Comparison of ENCODE assay signal across 1 cellular context in genomic region chr5:153952893-153953292, GRCh38.
TF ChIP-seq lines count a peak whose summit lies in the region.

No MANE protein-coding gene starts in this region.

TF ChIP-seq in GM23338, 12 proteins besides CTCF, POLR2A, EP300 and RAD21 (continued from another document):
- TF ChIP-seq, protein P1, sequence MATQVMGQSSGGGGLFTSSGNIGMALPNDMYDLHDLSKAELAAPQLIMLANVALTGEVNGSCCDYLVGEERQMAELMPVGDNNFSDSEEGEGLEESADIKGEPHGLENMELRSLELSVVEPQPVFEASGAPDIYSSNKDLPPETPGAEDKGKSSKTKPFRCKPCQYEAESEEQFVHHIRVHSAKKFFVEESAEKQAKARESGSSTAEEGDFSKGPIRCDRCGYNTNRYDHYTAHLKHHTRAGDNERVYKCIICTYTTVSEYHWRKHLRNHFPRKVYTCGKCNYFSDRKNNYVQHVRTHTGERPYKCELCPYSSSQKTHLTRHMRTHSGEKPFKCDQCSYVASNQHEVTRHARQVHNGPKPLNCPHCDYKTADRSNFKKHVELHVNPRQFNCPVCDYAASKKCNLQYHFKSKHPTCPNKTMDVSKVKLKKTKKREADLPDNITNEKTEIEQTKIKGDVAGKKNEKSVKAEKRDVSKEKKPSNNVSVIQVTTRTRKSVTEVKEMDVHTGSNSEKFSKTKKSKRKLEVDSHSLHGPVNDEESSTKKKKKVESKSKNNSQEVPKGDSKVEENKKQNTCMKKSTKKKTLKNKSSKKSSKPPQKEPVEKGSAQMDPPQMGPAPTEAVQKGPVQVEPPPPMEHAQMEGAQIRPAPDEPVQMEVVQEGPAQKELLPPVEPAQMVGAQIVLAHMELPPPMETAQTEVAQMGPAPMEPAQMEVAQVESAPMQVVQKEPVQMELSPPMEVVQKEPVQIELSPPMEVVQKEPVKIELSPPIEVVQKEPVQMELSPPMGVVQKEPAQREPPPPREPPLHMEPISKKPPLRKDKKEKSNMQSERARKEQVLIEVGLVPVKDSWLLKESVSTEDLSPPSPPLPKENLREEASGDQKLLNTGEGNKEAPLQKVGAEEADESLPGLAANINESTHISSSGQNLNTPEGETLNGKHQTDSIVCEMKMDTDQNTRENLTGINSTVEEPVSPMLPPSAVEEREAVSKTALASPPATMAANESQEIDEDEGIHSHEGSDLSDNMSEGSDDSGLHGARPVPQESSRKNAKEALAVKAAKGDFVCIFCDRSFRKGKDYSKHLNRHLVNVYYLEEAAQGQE (IDR thresholded peaks at IDR 0.05; ENCODE audit: unreplicated experiment), result no peak
- TF ChIP-seq, protein P2, sequence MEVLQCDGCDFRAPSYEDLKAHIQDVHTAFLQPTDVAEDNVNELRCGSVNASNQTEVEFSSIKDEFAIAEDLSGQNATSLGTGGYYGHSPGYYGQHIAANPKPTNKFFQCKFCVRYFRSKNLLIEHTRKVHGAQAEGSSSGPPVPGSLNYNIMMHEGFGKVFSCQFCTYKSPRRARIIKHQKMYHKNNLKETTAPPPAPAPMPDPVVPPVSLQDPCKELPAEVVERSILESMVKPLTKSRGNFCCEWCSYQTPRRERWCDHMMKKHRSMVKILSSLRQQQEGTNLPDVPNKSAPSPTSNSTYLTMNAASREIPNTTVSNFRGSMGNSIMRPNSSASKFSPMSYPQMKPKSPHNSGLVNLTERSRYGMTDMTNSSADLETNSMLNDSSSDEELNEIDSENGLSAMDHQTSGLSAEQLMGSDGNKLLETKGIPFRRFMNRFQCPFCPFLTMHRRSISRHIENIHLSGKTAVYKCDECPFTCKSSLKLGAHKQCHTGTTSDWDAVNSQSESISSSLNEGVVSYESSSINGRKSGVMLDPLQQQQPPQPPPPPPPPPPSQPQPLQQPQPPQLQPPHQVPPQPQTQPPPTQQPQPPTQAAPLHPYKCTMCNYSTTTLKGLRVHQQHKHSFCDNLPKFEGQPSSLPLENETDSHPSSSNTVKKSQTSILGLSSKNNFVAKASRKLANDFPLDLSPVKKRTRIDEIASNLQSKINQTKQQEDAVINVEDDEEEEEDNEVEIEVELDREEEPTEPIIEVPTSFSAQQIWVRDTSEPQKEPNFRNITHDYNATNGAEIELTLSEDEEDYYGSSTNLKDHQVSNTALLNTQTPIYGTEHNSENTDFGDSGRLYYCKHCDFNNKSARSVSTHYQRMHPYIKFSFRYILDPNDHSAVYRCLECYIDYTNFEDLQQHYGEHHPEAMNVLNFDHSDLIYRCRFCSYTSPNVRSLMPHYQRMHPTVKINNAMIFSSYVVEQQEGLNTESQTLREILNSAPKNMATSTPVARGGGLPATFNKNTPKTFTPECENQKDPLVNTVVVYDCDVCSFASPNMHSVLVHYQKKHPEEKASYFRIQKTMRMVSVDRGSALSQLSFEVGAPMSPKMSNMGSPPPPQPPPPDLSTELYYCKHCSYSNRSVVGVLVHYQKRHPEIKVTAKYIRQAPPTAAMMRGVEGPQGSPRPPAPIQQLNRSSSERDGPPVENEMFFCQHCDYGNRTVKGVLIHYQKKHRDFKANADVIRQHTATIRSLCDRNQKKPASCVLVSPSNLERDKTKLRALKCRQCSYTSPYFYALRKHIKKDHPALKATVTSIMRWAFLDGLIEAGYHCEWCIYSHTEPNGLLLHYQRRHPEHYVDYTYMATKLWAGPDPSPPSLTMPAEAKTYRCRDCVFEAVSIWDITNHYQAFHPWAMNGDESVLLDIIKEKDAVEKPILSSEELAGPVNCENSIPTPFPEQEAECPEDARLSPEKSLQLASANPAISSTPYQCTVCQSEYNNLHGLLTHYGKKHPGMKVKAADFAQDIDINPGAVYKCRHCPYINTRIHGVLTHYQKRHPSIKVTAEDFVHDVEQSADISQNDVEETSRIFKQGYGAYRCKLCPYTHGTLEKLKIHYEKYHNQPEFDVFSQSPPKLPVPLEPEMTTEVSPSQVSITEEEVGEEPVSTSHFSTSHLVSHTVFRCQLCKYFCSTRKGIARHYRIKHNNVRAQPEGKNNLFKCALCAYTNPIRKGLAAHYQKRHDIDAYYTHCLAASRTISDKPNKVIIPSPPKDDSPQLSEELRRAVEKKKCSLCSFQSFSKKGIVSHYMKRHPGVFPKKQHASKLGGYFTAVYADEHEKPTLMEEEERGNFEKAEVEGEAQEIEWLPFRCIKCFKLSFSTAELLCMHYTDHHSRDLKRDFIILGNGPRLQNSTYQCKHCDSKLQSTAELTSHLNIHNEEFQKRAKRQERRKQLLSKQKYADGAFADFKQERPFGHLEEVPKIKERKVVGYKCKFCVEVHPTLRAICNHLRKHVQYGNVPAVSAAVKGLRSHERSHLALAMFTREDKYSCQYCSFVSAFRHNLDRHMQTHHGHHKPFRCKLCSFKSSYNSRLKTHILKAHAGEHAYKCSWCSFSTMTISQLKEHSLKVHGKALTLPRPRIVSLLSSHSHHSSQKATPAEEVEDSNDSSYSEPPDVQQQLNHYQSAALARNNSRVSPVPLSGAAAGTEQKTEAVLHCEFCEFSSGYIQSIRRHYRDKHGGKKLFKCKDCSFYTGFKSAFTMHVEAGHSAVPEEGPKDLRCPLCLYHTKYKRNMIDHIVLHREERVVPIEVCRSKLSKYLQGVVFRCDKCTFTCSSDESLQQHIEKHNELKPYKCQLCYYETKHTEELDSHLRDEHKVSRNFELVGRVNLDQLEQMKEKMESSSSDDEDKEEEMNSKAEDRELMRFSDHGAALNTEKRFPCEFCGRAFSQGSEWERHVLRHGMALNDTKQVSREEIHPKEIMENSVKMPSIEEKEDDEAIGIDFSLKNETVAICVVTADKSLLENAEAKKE (CRISPR knock-in tag; IDR thresholded peaks at IDR 0.05), result no peak
- TF ChIP-seq ETS1 (IDR thresholded peaks at IDR 0.05) (no peak), ZNF114 (CRISPR knock-in tag; IDR thresholded peaks at IDR 0.05) (no peak)
